Comparison of ENCODE assay signal across 8 cellular contexts in genomic region chr11:67371549-67372231, GRCh38. TPM values are rescaled to one million over a fixed set of nuclear protein-coding genes. Genes with fewer than 3 reads are reported as not detected.
DNase-seq lines count a peak whose midpoint lies in the region; ATAC-seq, FAIRE-seq and TF ChIP-seq lines count a peak whose summit lies in the region.

No MANE protein-coding gene starts in this region.

- no peak overlapping the region for H4K5ac ChIP-seq in mesendoderm (ENCODE audit: low read length)

- TF ChIP-seq CTCF in A549 (IDR thresholded peaks at IDR 0.05): peak; percentile 37; the same call in 2 of the 3 replicates
- peak; percentile 66; the same call in 1 of the 2 replicates for TF ChIP-seq CTCF in GM12875 (IDR thresholded peaks at IDR 0.05; ENCODE audit: borderline replicate concordance, insufficient read depth, low read depth, low read length)

- H3K79me1 ChIP-seq in mesendoderm (ENCODE audit: low read length): no peaks in the 10 kb centered on the region

- no peak overlapping the region for H2BK15ac ChIP-seq in mesendoderm (replicated peaks; ENCODE audit: low read depth)

- peak overlapping the region; percentile 68 for H3K4me3 ChIP-seq in A549
- peak overlapping the region; percentile 41 for H3K4me3 ChIP-seq in GM12875 (ENCODE audit: low read depth, low read length)
- H3K4me3 ChIP-seq in mesendoderm (ENCODE audit: low read length): peak overlapping the region; percentile 19

- peak in 1 of 2 experiments; percentile 21; a peak in 3 of 6 replicates for ATAC-seq in A549
- ATAC-seq in HG03045 (IDR thresholded peaks at IDR 0.05; ENCODE audit: unreplicated experiment): no peak

- H3K23ac ChIP-seq in mesendoderm (ENCODE audit: low read length): peak overlapping the region; percentile 48

- H2BK5ac ChIP-seq in mesendoderm (ENCODE audit: low read length): no peak overlapping the region

- POLR2A ChIA-PET in A549 (lab: Yijun Ruan, JAX): interaction anchor here (0.6 to 9.3 kb wide), 6 partner anchors 7 to 33 kb away, joined by 3 to 172 read pairs (median 12); partner anchors contain the start of gene POLD4

- H3K27ac ChIP-seq in A549 (peak overlapping the region; percentile 95 to 100), mesendoderm (ENCODE audit: low read depth, low read length) (peak overlapping the region; percentile 0)

- no peaks in the 10 kb centered on the region for H3K36me3 ChIP-seq in mesendoderm (ENCODE audit: control insufficient read depth, insufficient read depth, low read length)

- TF ChIP-seq EP300 in A549 (IDR thresholded peaks at IDR 0.05): no peak

- peak overlapping the region; percentile 81 for H3K56ac ChIP-seq in mesendoderm (ENCODE audit: low read length)

- H3K79me2 ChIP-seq in mesendoderm (ENCODE audit: control insufficient read depth, insufficient read depth, low read length): no peaks in the 10 kb centered on the region

- H2AK5ac ChIP-seq in mesendoderm (ENCODE audit: low read length): peak overlapping the region; percentile 35

- no peak overlapping the region for H4K8ac ChIP-seq in mesendoderm (ENCODE audit: low read depth, low read length)

- TF ChIP-seq RAD21 in A549 (conservative IDR thresholded peaks at IDR 0.05 in 1 of 2, IDR thresholded peaks at IDR 0.05 in 1 of 2): peak; percentile 46 to 49

- H3K4me1 ChIP-seq in A549 (peaks cover 73% of the 10 kb centered on the region), mesendoderm (ENCODE audit: control insufficient read depth, low read depth, low read length) (peaks cover 19% of the 10 kb centered on the region)

- H3K4me2 ChIP-seq in A549 (peak overlapping the region; percentile 95), mesendoderm (ENCODE audit: low read length) (peak overlapping the region; percentile 87)

- H3K27me3 ChIP-seq in mesendoderm (ENCODE audit: insufficient read depth, low read length, poor library complexity): no peaks in the 10 kb centered on the region

- WGBS in A549 (ENCODE audit: missing lambda C conversion rate): 3% methylated on average over 18 of the region's 18 CpGs
- no CpG with 5 or more reads among the region's 18 CpGs for WGBS in mesendoderm (ENCODE audit: extremely low coverage, insufficient coverage, low lambda C conversion rate)

- FAIRE-seq in A549 (lab: Jason Lieb, UNC): no peak

- peak; percentile 64 for TF ChIP-seq POLR2A in A549 (IDR thresholded peaks at IDR 0.05; ENCODE audit: low read length)

- H3K18ac ChIP-seq in mesendoderm (ENCODE audit: low read length): peak overlapping the region; percentile 77

- CTCF ChIA-PET in A549 (lab: Yijun Ruan, JAX): interaction anchor here (0.6 to 46.2 kb wide), 7 partner anchors 13 to 106 kb away, joined by 3 to 1913 read pairs (median 6); partner anchors contain the start of genes POLD4, PPP1CA, RAD9A and TBC1D10C

- H3K9me3 ChIP-seq in A549: no peaks in the 10 kb centered on the region

- DNase-seq in A549 (ENCODE audit: low read depth in 1 of 2, low spot score in 1 of 2) (peak; percentile 72 to 74), SHP77 treated with DMSO at 0.1 percent for 48 hours (lab: John Stamatoyannopoulos, UW) (peak; percentile 22), ecto neural progenitor cell (ENCODE audit: low spot score) (peak; percentile 71), mesendoderm (peak; percentile 80), nucleus accumbens (lab: John Stamatoyannopoulos, UW) (no peak)
- no peak for DNase-seq in NK-92 treated with Interleukin-12 subunit alpha and Interleukin-12 subunit beta, amount 100 ng/mL, for 24 hours (lab: John Stamatoyannopoulos, UW)

- no peak overlapping the region for H2BK120ac ChIP-seq in mesendoderm (ENCODE audit: low read depth, low read length)

- peak overlapping the region; percentile 65 for H3K4ac ChIP-seq in mesendoderm (ENCODE audit: low read depth, low read length)

- peak overlapping the region; percentile 57 for H3K9ac ChIP-seq in mesendoderm (ENCODE audit: low read length)

TF ChIP-seq in A549, 52 proteins besides CTCF, POLR2A, EP300 and RAD21:
- TF ChIP-seq MYC (IDR thresholded peaks at IDR 0.05; ENCODE audit: borderline replicate concordance, low read length) (0 out of 2 replicates have a peak, but pooled peaks have one; percentile 7), PHF8 (IDR thresholded peaks at IDR 0.05; ENCODE audit: borderline replicate concordance, low read depth) (no peak), SMC3 (IDR thresholded peaks at IDR 0.05) (peak; percentile 74), TFCP2L1 (CRISPR knock-in tag; IDR thresholded peaks at IDR 0.05) (0 out of 2 replicates have a peak, but pooled peaks have one; percentile 10), FOXS1 (CRISPR knock-in tag; IDR thresholded peaks at IDR 0.05) (no peak), CBX8 (IDR thresholded peaks at IDR 0.05) (no peak), HOXA7 (CRISPR knock-in tag; IDR thresholded peaks at IDR 0.05) (peak; percentile 7; the same call in 1 of the 2 replicates), RFX5 (IDR thresholded peaks at IDR 0.05) (no peak), FOSB (CRISPR knock-in tag; IDR thresholded peaks at IDR 0.05) (no peak), EHF (CRISPR knock-in tag; IDR thresholded peaks at IDR 0.05) (no peak), GATA3 (IDR thresholded peaks at IDR 0.05; ENCODE audit: borderline replicate concordance) (no peak; the same call in 1 of the 2 replicates), ZC3H11A (IDR thresholded peaks at IDR 0.05) (no peak), HEYL (CRISPR knock-in tag; IDR thresholded peaks at IDR 0.05) (no peak), ZNF302 (CRISPR knock-in tag; IDR thresholded peaks at IDR 0.05) (no peak)

RNA-seq across cellular contexts. Expression of gene CLCF1, which starts 1.7 kb away (rescaled TPM):
- polyA plus RNA-seq in A549 (2011; rRNA removed) (23.9 and 25.8 TPM in 2 replicates), A549 (2017; fragmentation: RNase III; extraction: RNeasy Plus Mini Kit Qiagen cat#74134 plus additional on column Dnase treatment) (31.0 to 37.1 TPM (median 36.0 TPM) in 3 replicates)
- 75.7 and 103 TPM in 2 replicates for polyA plus RNA-seq in A549 (2012; cell fraction: cytosol; rRNA removed)
- 204 and 212 TPM in 2 replicates for polyA plus RNA-seq in A549 (2012; cell fraction: nucleus; rRNA removed)
- 14.6 and 17.5 TPM in 2 replicates for polyA minus RNA-seq in A549 (2011; rRNA and poly(A)+ RNA removed)
- polyA plus RNA-seq in mesendoderm (2013, experiment 1 of 2): 1.3 TPM
- 1.2 TPM for polyA plus RNA-seq in mesendoderm (2013, experiment 2 of 2)

RNA-seq across cellular contexts. Expression of gene POLD4, which starts 18.3 kb away (rescaled TPM):
- polyA plus RNA-seq in A549 (2011; rRNA removed) (140 and 157 TPM in 2 replicates), A549 (2017; fragmentation: RNase III; extraction: RNeasy Plus Mini Kit Qiagen cat#74134 plus additional on column Dnase treatment) (131 to 159 TPM (median 148 TPM) in 3 replicates)
- polyA plus RNA-seq in A549 (2012; cell fraction: cytosol; rRNA removed): 213 and 248 TPM in 2 replicates
- polyA plus RNA-seq in A549 (2012; cell fraction: nucleus; rRNA removed): 283 and 303 TPM in 2 replicates
- 45.2 and 61.1 TPM in 2 replicates for polyA minus RNA-seq in A549 (2011; rRNA and poly(A)+ RNA removed)
- polyA plus RNA-seq in mesendoderm (2013, experiment 1 of 2): 16.0 TPM
- 16.4 TPM for polyA plus RNA-seq in mesendoderm (2013, experiment 2 of 2)

RNA-seq across cellular contexts. Expression of gene RAD9A, which starts 20.1 kb away (rescaled TPM):
- polyA plus RNA-seq in A549 (2011; rRNA removed) (19.0 and 19.6 TPM in 2 replicates), A549 (2017; fragmentation: RNase III; extraction: RNeasy Plus Mini Kit Qiagen cat#74134 plus additional on column Dnase treatment) (41.6 to 43.7 TPM (median 43.0 TPM) in 3 replicates)
- 56.6 and 74.8 TPM in 2 replicates for polyA plus RNA-seq in A549 (2012; cell fraction: cytosol; rRNA removed)
- polyA plus RNA-seq in A549 (2012; cell fraction: nucleus; rRNA removed): 286 and 297 TPM in 2 replicates
- polyA minus RNA-seq in A549 (2011; rRNA and poly(A)+ RNA removed): 12.8 and 14.6 TPM in 2 replicates
- polyA plus RNA-seq in mesendoderm (2013, experiment 1 of 2): 16.4 TPM
- polyA plus RNA-seq in mesendoderm (2013, experiment 2 of 2): 14.7 TPM

RNA-seq across cellular contexts. Expression of gene PPP1CA, which starts 30.0 kb away (rescaled TPM):
- polyA plus RNA-seq in A549 (2011; rRNA removed) (174 and 178 TPM in 2 replicates), A549 (2017; fragmentation: RNase III; extraction: RNeasy Plus Mini Kit Qiagen cat#74134 plus additional on column Dnase treatment) (200 to 208 TPM (median 205 TPM) in 3 replicates)
- 405 and 423 TPM in 2 replicates for polyA plus RNA-seq in A549 (2012; cell fraction: cytosol; rRNA removed)
- 324 and 334 TPM in 2 replicates for polyA plus RNA-seq in A549 (2012; cell fraction: nucleus; rRNA removed)
- 239 and 243 TPM in 2 replicates for polyA minus RNA-seq in A549 (2011; rRNA and poly(A)+ RNA removed)
- 216 TPM for polyA plus RNA-seq in mesendoderm (2013, experiment 1 of 2)
- polyA plus RNA-seq in mesendoderm (2013, experiment 2 of 2): 212 TPM

RNA-seq across cellular contexts. Expression of gene TBC1D10C, which starts 32.2 kb away (rescaled TPM):
- polyA plus RNA-seq in A549 (2011; rRNA removed) (not detected in 2 replicates), A549 (2017; fragmentation: RNase III; extraction: RNeasy Plus Mini Kit Qiagen cat#74134 plus additional on column Dnase treatment) (0.08 TPM in 1 of 3 replicates, not detected in the others)
- polyA plus RNA-seq in A549 (2012; cell fraction: cytosol; rRNA removed): 0.06 TPM in 1 of 2 replicates, not detected in the other
- 0.28 TPM in 1 of 2 replicates, not detected in the other for polyA plus RNA-seq in A549 (2012; cell fraction: nucleus; rRNA removed)
- polyA minus RNA-seq in A549 (2011; rRNA and poly(A)+ RNA removed): not detected in 2 replicates
- polyA plus RNA-seq in mesendoderm (2013, experiment 1 of 2): 0.39 TPM
- 0.41 TPM for polyA plus RNA-seq in mesendoderm (2013, experiment 2 of 2)

Comparison
In these comparisons a context has a peak if more than half of its experiments do, and no peak if none do; other contexts are left out.
1. DNase-seq: peak in A549 (2 of 2), SHP77 treated with DMSO at 0.1 percent for 48 hours (single experiment), ecto neural progenitor cell (single experiment) and mesendoderm (single experiment); none in nucleus accumbens (0 of 56) and NK-92 treated with Interleukin-12 subunit alpha and Interleukin-12 subunit beta, amount 100 ng/mL, for 24 hours (single experiment).
2. Peak in every context shown above with its lines, with median percentiles within 50 percentile points of each other: H3K4me3 ChIP-seq.